Comparison of ENCODE assay signal across 15 cellular contexts in the genomic region with DNA sequence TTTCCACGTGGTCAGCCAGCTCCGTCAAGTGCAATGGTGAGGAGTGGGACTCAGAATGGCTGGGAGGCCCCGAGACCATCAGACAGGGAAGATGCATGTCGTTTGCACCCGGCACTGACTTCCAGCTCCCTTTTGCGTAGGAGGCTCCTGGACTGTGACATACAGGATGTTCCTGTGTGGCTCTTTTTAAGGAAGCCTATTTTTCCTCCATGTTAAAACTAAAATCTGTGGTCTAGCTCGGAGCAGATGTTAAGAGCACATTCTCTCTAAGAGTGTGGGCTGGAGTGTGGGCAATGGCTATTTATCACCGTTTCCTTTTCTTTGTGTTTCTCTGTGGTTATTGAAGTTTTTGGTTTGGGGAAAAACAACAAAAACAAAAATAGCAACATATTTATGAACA. TPM values are rescaled to one million over a fixed set of nuclear protein-coding genes. Genes with fewer than 3 reads are reported as not detected.
DNase-seq lines count a peak whose midpoint lies in the region; ATAC-seq and TF ChIP-seq lines count a peak whose summit lies in the region.
"Had no signal": no experiment of that assay in that cellular context is flagged by ENCODE, and none has a peak within 500 bp of the region (broad histone marks: within the 10 kb centered on the region; RNA-seq: fewer than 3 reads in every experiment).

No MANE protein-coding gene starts in this region.

- H4K91ac ChIP-seq in IMR-90 (ENCODE audit: insufficient read depth, low read depth, low read length), result no peak overlapping the region

- H3K27ac Mint-ChIP-seq in endothelial cell (ENCODE audit: unreplicated experiment) (peak overlapping the region; percentile 91), neural progenitor cell (no peak overlapping the region)
- H3K27ac Mint-ChIP-seq: activated naive CD8-positive, alpha-beta T cell treated with anti-CD3 and anti-CD28 coated beads for 36 hours had no signal

- no peak for TF ChIP-seq POLR2A in IMR-90 (IDR thresholded peaks at IDR 0.05; ENCODE audit: low read depth, low read length)

- H3K4me3 Mint-ChIP-seq in endothelial cell (ENCODE audit: unreplicated experiment) (no peak overlapping the region), neural progenitor cell (no peak overlapping the region)
- H3K4me3 Mint-ChIP-seq: activated naive CD8-positive, alpha-beta T cell treated with anti-CD3 and anti-CD28 coated beads for 36 hours had no signal

- peak overlapping the region; percentile 84 to 94 (median 90) for H3K4me2 ChIP-seq in BLaER1 treated with 17β-estradiol and CSF1 and Interleukin-3, amounts not matched to agents 10 nM and 100 nM
- H3K4me2 ChIP-seq in IMR-90 (ENCODE audit: low read depth, low read length), result no peak overlapping the region
- no peak overlapping the region for H3K4me2 ChIP-seq in neural progenitor cell

- H3K27me3 ChIP-seq in BLaER1 treated with 17β-estradiol and CSF1 and Interleukin-3, amounts not matched to agents 10 nM and 100 nM, result no peaks in the 10 kb centered on the region
- H3K27me3 ChIP-seq in IMR-90 (ENCODE audit: control insufficient read depth, insufficient read depth, low read length) (no peaks in the 10 kb centered on the region), neural progenitor cell (no peaks in the 10 kb centered on the region)

- no CpG with 5 or more reads among the region's 8 CpGs for WGBS in IMR-90 (ENCODE audit: extremely low coverage in 2 of 2, insufficient read length in 1 of 2), 2 experiments

- no peaks in the 10 kb centered on the region for H3K79me1 ChIP-seq in IMR-90 (ENCODE audit: low read depth in 1 of 2, low read length in 2 of 2)

- H3K9me3 Mint-ChIP-seq in endothelial cell (ENCODE audit: unreplicated experiment), result no peaks in the 10 kb centered on the region
- H3K9me3 Mint-ChIP-seq in neural progenitor cell, result no peaks in the 10 kb centered on the region
- H3K9me3 Mint-ChIP-seq: activated naive CD8-positive, alpha-beta T cell treated with anti-CD3 and anti-CD28 coated beads for 36 hours; T-helper 1 cell treated with Interleukin-12 subunit alpha and Interleukin-12 subunit beta and Interleukin-4 antibody, amounts not matched to agents 30 μg/mL and 1 μg/mL, for 36 hours had no signal

- peak overlapping the region; percentile 70 to 94 (median 87) for H3K27ac ChIP-seq in BLaER1 treated with 17β-estradiol and CSF1 and Interleukin-3, amounts not matched to agents 10 nM and 100 nM
- H3K27ac ChIP-seq in IMR-90 (ENCODE audit: insufficient read depth, low read length), result no peak overlapping the region
- H3K27ac ChIP-seq in neural progenitor cell, result no peak overlapping the region
- H3K27ac ChIP-seq: C4-2B had no signal

- no peak overlapping the region for H3K4ac ChIP-seq in IMR-90 (ENCODE audit: low read depth, low read length)

- DNase-seq in IMR-90, result no peak
- DNase-seq in endothelial cell (ENCODE audit: low spot score), result no peak
- no peak for DNase-seq in neural progenitor cell (ENCODE audit: low spot score)
- DNase-seq in SHP77 (lab: John Stamatoyannopoulos, UW), result no peak
- no peak for DNase-seq in activated CD4-positive, alpha-beta T cell treated with anti-CD3 and anti-CD28 coated beads for 1 hour
- DNase-seq: islet precursor cell, NCI-H1092, NCI-H510A had no signal

- peaks cover 63 to 87% (median 77%) of the 10 kb centered on the region in 10 experiments for H3K4me1 ChIP-seq in BLaER1 treated with 17β-estradiol and CSF1 and Interleukin-3, amounts not matched to agents 10 nM and 100 nM
- peaks cover 7% of the 10 kb centered on the region for H3K4me1 ChIP-seq in IMR-90 (ENCODE audit: control insufficient read depth, insufficient read depth, low read length)
- H3K4me1 ChIP-seq in neural progenitor cell, result no peaks in the 10 kb centered on the region

- CTCF ChIA-PET in IMR-90 (lab: Yijun Ruan, JAX), result interaction anchor here (0.9 to 1.3 kb wide), 2 partner anchors 151 to 239 kb away, joined by 3 read pairs; no protein-coding TSS in a partner anchor

- H4K20me1 ChIP-seq in BLaER1 treated with 17β-estradiol and CSF1 and Interleukin-3, amounts not matched to agents 10 nM and 100 nM, result no peaks in the 10 kb centered on the region
- H4K20me1 ChIP-seq in IMR-90 (ENCODE audit: insufficient read depth, low read length) (no peaks in the 10 kb centered on the region), neural progenitor cell (ENCODE audit: low read depth) (no peaks in the 10 kb centered on the region)

- no peak overlapping the region for H3K14ac ChIP-seq in IMR-90 (replicated peaks; ENCODE audit: low read depth, low read length)

- no peaks in the 10 kb centered on the region for H3K9me3 ChIP-seq in BLaER1 treated with 17β-estradiol and CSF1 and Interleukin-3, amounts not matched to agents 10 nM and 100 nM (replicated peaks in 1 of 11)
- no peaks in the 10 kb centered on the region for H3K9me3 ChIP-seq in IMR-90 (ENCODE audit: control insufficient read depth, insufficient read depth, low read length)
- H3K9me3 ChIP-seq in neural progenitor cell (ENCODE audit: low read depth), result no peaks in the 10 kb centered on the region

- no peak overlapping the region for H3K56ac ChIP-seq in IMR-90 (ENCODE audit: extremely low read depth, insufficient read depth, low read length)

- H2BK5ac ChIP-seq in IMR-90 (ENCODE audit: low read depth, low read length, poor library complexity, severe bottlenecking), result no peak overlapping the region

- no peak overlapping the region for H3K23ac ChIP-seq in IMR-90 (ENCODE audit: low read depth, low read length)

- no peaks in the 10 kb centered on the region for H3F3A ChIP-seq in neural progenitor cell (ENCODE audit: low read depth)

- peaks cover 26% of the 10 kb centered on the region for H3K4me1 Mint-ChIP-seq in endothelial cell (ENCODE audit: unreplicated experiment)
- H3K4me1 Mint-ChIP-seq in neural progenitor cell, result no peaks in the 10 kb centered on the region

- H2BK15ac ChIP-seq in IMR-90 (ENCODE audit: low read depth, low read length), result no peak overlapping the region

- H3K36me3 Mint-ChIP-seq in endothelial cell (ENCODE audit: low read depth, unreplicated experiment) (no peaks in the 10 kb centered on the region), neural progenitor cell (no peaks in the 10 kb centered on the region)
- H3K36me3 Mint-ChIP-seq: activated naive CD8-positive, alpha-beta T cell treated with anti-CD3 and anti-CD28 coated beads for 36 hours had no signal

- peaks cover 4% of the 10 kb centered on the region for H3K27me3 Mint-ChIP-seq in endothelial cell (ENCODE audit: unreplicated experiment)
- peaks cover 2% of the 10 kb centered on the region for H3K27me3 Mint-ChIP-seq in neural progenitor cell (ENCODE audit: insufficient read depth, low read depth)

- dilution Hi-C loops in IMR-90 (cut with HindIII; ENCODE audit: low sequenced_read_pairs, unreplicated experiment), result no loop called here

- no peak overlapping the region for H2AFZ ChIP-seq in IMR-90 (replicated peaks; ENCODE audit: low read length, poor library complexity)
- peak overlapping the region; percentile 68 for H2AFZ ChIP-seq in neural progenitor cell (replicated peaks)

- no peaks in the 10 kb centered on the region for H3K79me2 ChIP-seq in neural progenitor cell (ENCODE audit: low read depth)

- POLR2A ChIA-PET in IMR-90 (lab: Charles Lee; ENCODE audit: unreplicated experiment), result no interaction called here

- intact Hi-C loops in IMR-90 (cut with micrococcal nuclease), result no loop called here

- TF ChIP-seq RAD21 in IMR-90 (IDR thresholded peaks at IDR 0.05; ENCODE audit: low read length), result no peak

- H3K36me3 ChIP-seq in BLaER1 treated with 17β-estradiol and CSF1 and Interleukin-3, amounts not matched to agents 10 nM and 100 nM, result no peaks in the 10 kb centered on the region
- no peaks in the 10 kb centered on the region for H3K36me3 ChIP-seq in IMR-90 (ENCODE audit: control insufficient read depth, insufficient read depth, low read length)
- H3K36me3 ChIP-seq in neural progenitor cell, result no peaks in the 10 kb centered on the region

- H2AK9ac ChIP-seq in IMR-90 (replicated peaks; ENCODE audit: low read depth, low read length, poor library complexity), result no peak overlapping the region

- H4K8ac ChIP-seq in IMR-90 (ENCODE audit: low read depth in 2 of 2, low read length in 2 of 2), result no peak overlapping the region; a peak in 1 of 4 replicates

- no TSS peak for BruUV-seq in IMR-90 (replicated peaks; lab: Mats Ljungman, UMichigan)

- peaks cover 2% of the 10 kb centered on the region; the same call in 1 of the 2 replicates for H3K9me1 ChIP-seq in IMR-90 (ENCODE audit: insufficient read depth, low read length)

- H2AK5ac ChIP-seq in IMR-90 (ENCODE audit: low read depth, low read length), result no peak overlapping the region

- no peak overlapping the region for H4K5ac ChIP-seq in IMR-90 (ENCODE audit: low read depth, low read length)

- 0 out of 2 replicates have a peak overlapping the region, but pooled peaks have one; percentile 9 for H2BK120ac ChIP-seq in IMR-90 (ENCODE audit: low read depth, low read length)

- in situ Hi-C loops in IMR-90 (cut with MboI; ENCODE audit: low sequenced_read_pairs), result loop anchor here (5.0 kb wide), 1 partner anchor 78 kb away; no protein-coding TSS in a partner anchor

- ATAC-seq in IMR-90 (ENCODE audit: low read depth) (no peak), GM18517 (IDR thresholded peaks at IDR 0.05; ENCODE audit: unreplicated experiment) (no peak), HG03108 (IDR thresholded peaks at IDR 0.05; ENCODE audit: unreplicated experiment) (no peak)
- ATAC-seq: Panc1 had no signal

- no peak overlapping the region for H3K18ac ChIP-seq in IMR-90 (ENCODE audit: low read depth, low read length)

- TF ChIP-seq CTCF in IMR-90 (conservative IDR thresholded peaks at IDR 0.05; ENCODE audit: low read depth, low read length), result no peak
- no peak for TF ChIP-seq CTCF in endothelial cell (IDR thresholded peaks at IDR 0.05; ENCODE audit: unreplicated experiment)
- TF ChIP-seq CTCF in neural progenitor cell (IDR thresholded peaks at IDR 0.05), result no peak

- H3K9ac ChIP-seq in BLaER1 treated with 17β-estradiol and CSF1 and Interleukin-3, amounts not matched to agents 10 nM and 100 nM, result peak overlapping the region; percentile 68 to 81 (median 78); a peak in 21 of 22 replicates
- H3K9ac ChIP-seq in IMR-90 (ENCODE audit: low read depth, low read length) (no peak overlapping the region), neural progenitor cell (no peak overlapping the region)

- no peak overlapping the region for H2BK20ac ChIP-seq in IMR-90 (ENCODE audit: low read depth, low read length)

- H3K4me3 ChIP-seq in BLaER1 treated with 17β-estradiol and CSF1 and Interleukin-3, amounts not matched to agents 10 nM and 100 nM, result peak overlapping the region; percentile 29 to 56 (median 40); a peak in 16 of 20 replicates
- H3K4me3 ChIP-seq in IMR-90 (ENCODE audit: insufficient read depth, low read depth, low read length) (no peak overlapping the region), neural progenitor cell (no peak overlapping the region)

TF ChIP-seq in IMR-90, 13 proteins besides CTCF, POLR2A, EP300 and RAD21 (continues in another document):
- no peak for TF ChIP-seq MAFK (IDR thresholded peaks at IDR 0.05; ENCODE audit: low read depth, low read length)
- no peak for TF ChIP-seq MXI1 (IDR thresholded peaks at IDR 0.05; ENCODE audit: borderline replicate concordance, low read depth, low read length)

RNA-seq across cellular contexts. Expression of a gene that starts 40.9 kb away (rescaled TPM):
- total RNA-seq in IMR-90 (2012; rRNA removed) (8.1 and 8.6 TPM in 2 replicates), endothelial cell (ENCODE audit: unreplicated experiment) (23.2 TPM), neural progenitor cell (ENCODE audit: low replicate concordance) (2.9 and 3.0 TPM in 2 replicates)
- polyA plus RNA-seq in IMR-90 (2012; rRNA removed), result 10.8 and 12.1 TPM in 2 replicates
- 7.4 and 13.3 TPM in 2 replicates for polyA plus RNA-seq in IMR-90 (2012; cell fraction: cytosol; rRNA removed)
- 19.2 and 26.6 TPM in 2 replicates for polyA plus RNA-seq in IMR-90 (2012; cell fraction: nucleus; rRNA removed; ENCODE audit: low replicate concordance)

Comparison
In these comparisons a context has a peak if more than half of its experiments do, and no peak if none do; other contexts are left out.
1. H3K27ac ChIP-seq: peak in BLaER1 treated with 17β-estradiol and CSF1 and Interleukin-3, amounts not matched to agents 10 nM and 100 nM (11 of 11); none in IMR-90 (single experiment) and neural progenitor cell (single experiment).
2. H3K4me2 ChIP-seq: peak in BLaER1 treated with 17β-estradiol and CSF1 and Interleukin-3, amounts not matched to agents 10 nM and 100 nM (11 of 11); none in IMR-90 (single experiment) and neural progenitor cell (single experiment).
3. H3K4me3 ChIP-seq: peak in BLaER1 treated with 17β-estradiol and CSF1 and Interleukin-3, amounts not matched to agents 10 nM and 100 nM (10 of 10); none in IMR-90 (single experiment) and neural progenitor cell (single experiment).
4. H3K9ac ChIP-seq: peak in BLaER1 treated with 17β-estradiol and CSF1 and Interleukin-3, amounts not matched to agents 10 nM and 100 nM (11 of 11); none in IMR-90 (single experiment) and neural progenitor cell (single experiment).